ENCODE assay signal across 8 cellular contexts in the genomic region with DNA sequence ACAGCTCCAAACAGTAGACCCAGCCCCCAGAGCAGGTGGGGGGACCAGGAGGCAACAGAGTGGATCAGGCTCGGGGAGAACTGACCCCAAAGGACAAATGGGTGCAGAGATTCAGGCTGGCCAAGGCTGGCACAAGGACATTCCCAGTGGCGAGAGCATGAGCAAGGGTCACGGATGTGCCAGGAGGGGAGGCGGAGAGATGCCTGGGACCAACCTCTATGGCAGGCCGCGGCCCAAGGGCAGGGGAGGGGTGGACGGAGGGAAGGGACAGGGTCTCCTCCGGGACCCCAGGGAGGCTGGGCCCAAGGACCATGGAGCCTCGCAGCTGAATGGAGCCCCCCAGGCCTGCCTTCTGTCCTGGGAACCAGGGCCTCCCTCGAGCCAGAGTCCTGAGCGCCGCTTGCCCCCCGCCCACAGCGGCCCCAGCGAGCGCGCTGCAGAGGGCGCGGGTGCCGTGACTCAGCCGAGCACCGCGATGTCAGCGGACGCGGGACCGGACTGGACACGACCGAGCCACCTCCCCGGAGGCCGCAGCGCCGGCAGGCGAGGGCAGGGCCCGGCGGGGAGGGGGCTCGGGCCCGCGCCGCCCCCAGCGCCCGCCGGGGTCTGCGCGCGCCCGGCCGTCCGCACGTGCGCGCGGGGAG. TPM values are rescaled to one million over a fixed set of nuclear protein-coding genes. Genes with fewer than 3 reads are reported as not detected.
DNase-seq lines count a peak whose midpoint lies in the region; ATAC-seq and TF ChIP-seq lines count a peak whose summit lies in the region.

No MANE protein-coding gene starts in this region.

- H3K4me1 ChIP-seq in right atrium auricular region, result peaks cover 0 to 27% of the 10 kb centered on the region in 2 donors
- peaks cover 49% of the 10 kb centered on the region for H3K4me1 ChIP-seq in skeletal muscle satellite cell (ENCODE audit: control insufficient read depth, insufficient read depth, low read length)

- no peaks in the 10 kb centered on the region for H3K9me3 Mint-ChIP-seq in WTC11

- peak overlapping the region; percentile 49 to 63 for H3K4me3 ChIP-seq in right atrium auricular region
- H3K4me3 ChIP-seq in skeletal muscle satellite cell (ENCODE audit: low read length), result peak overlapping the region; percentile 71

- H3K9ac ChIP-seq in skeletal muscle satellite cell (ENCODE audit: low read depth, low read length), result peak overlapping the region; percentile 49

- TF ChIP-seq CTCF in WTC11 (IDR thresholded peaks at IDR 0.05), result no peak
- TF ChIP-seq CTCF in right atrium auricular region (IDR thresholded peaks at IDR 0.05), result no peak

- POLR2A ChIA-PET in WTC11 (lab: Charles Lee), result no interaction called here

- H3K27ac Mint-ChIP-seq in WTC11, result no peak overlapping the region

- CTCF ChIA-PET in WTC11 (lab: Charles Lee), result interaction anchor here (0.6 to 3.8 kb wide), 15 partner anchors 8 to 210 kb away, joined by 3 to 53 read pairs (median 4); a partner anchor contains a TSS

- H3K9me3 ChIP-seq in right atrium auricular region (no peaks in the 10 kb centered on the region), skeletal muscle satellite cell (replicated peaks; ENCODE audit: low read length) (no peaks in the 10 kb centered on the region)

- ATAC-seq in WTC11 (no peak; the same call in none of the 2 replicates), GM21526 (IDR thresholded peaks at IDR 0.05; ENCODE audit: low FRiP score, unreplicated experiment) (no peak)

- H3K27me3 ChIP-seq in right atrium auricular region (no peaks in the 10 kb centered on the region), skeletal muscle satellite cell (ENCODE audit: control insufficient read depth, insufficient read depth, low read length) (peaks cover 6% of the 10 kb centered on the region)

- H3K4me1 Mint-ChIP-seq in WTC11, result 0 out of 2 replicates have a peak, but pooled peaks cover 2% of the 10 kb centered on the region

- H3K36me3 Mint-ChIP-seq in WTC11, result no peaks in the 10 kb centered on the region

- H3K27ac ChIP-seq in right atrium auricular region, result peak overlapping the region; percentile 47 to 64

- H3K36me3 ChIP-seq in right atrium auricular region (no peaks in the 10 kb centered on the region), skeletal muscle satellite cell (ENCODE audit: insufficient read depth, low read length) (no peaks in the 10 kb centered on the region)

- peak overlapping the region; percentile 91 for H3K4me2 ChIP-seq in skeletal muscle satellite cell (ENCODE audit: low read length)

- H3K4me3 Mint-ChIP-seq in WTC11, result peak overlapping the region; percentile 69

- DNase-seq in DMS53 (lab: John Stamatoyannopoulos, UW), result peak; percentile 79
- DNase-seq in DMS53 treated with DMSO at 0.1 percent for 48 hours (lab: John Stamatoyannopoulos, UW; ENCODE audit: unreplicated experiment), result no peak
- peak; percentile 41 for DNase-seq in WTC11 (ENCODE audit: low spot score)
- no peak for DNase-seq in right atrium auricular region (ENCODE audit: low spot score)
- DNase-seq in stimulated activated CD4-positive, alpha-beta T cell treated with anti-CD3 and anti-CD28 coated beads, Interleukin-4, amount 100 ng/mL, for 1 hour, result no peak
- no peak for DNase-seq in NCI-H2081 (lab: John Stamatoyannopoulos, UW)

- peaks cover 17% of the 10 kb centered on the region for H3K27me3 Mint-ChIP-seq in WTC11 (ENCODE audit: low read depth)

TF ChIP-seq in WTC11, 78 proteins besides CTCF, POLR2A, EP300 and RAD21:
- TF ChIP-seq ZNF317 (CRISPR knock-in tag; IDR thresholded peaks at IDR 0.05; ENCODE audit: borderline replicate concordance, low read depth), result no peak
- TF ChIP-seq, protein P1, sequence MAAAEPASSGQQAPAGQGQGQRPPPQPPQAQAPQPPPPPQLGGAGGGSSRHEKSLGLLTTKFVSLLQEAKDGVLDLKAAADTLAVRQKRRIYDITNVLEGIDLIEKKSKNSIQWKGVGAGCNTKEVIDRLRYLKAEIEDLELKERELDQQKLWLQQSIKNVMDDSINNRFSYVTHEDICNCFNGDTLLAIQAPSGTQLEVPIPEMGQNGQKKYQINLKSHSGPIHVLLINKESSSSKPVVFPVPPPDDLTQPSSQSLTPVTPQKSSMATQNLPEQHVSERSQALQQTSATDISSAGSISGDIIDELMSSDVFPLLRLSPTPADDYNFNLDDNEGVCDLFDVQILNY (CRISPR knock-in tag; IDR thresholded peaks at IDR 0.05), result 0 out of 2 replicates have a peak, but pooled peaks have one; percentile 43

RNA-seq across cellular contexts. Expression of a gene that starts 0.5 kb away (rescaled TPM):
- total RNA-seq in WTC11 (2021), result 19.2 to 28.3 TPM (median 25.9 TPM) in 3 replicates
- total RNA-seq in right atrium auricular region, result 10 to 100 TPM; 28.3 to 28.5 TPM
- total RNA-seq in skeletal muscle satellite cell (2012; rRNA removed), result 12.7 and 20.3 TPM in 2 replicates

RNA-seq across cellular contexts. Expression of a gene that starts 4.4 kb away (rescaled TPM):
- not detected in 3 replicates for total RNA-seq in WTC11 (2021)
- total RNA-seq in right atrium auricular region, result under 1 TPM in 1 of 2 donors, not detected in 1; 0.28 TPM
- total RNA-seq in skeletal muscle satellite cell (2012; rRNA removed), result not detected in 2 replicates

RNA-seq across cellular contexts. Expression of a gene that starts 18.5 kb away (rescaled TPM):
- 64.3 to 68.8 TPM (median 64.5 TPM) in 3 replicates for total RNA-seq in WTC11 (2021)
- 10 to 100 TPM; 49.7 to 57.8 TPM for total RNA-seq in right atrium auricular region
- total RNA-seq in skeletal muscle satellite cell (2012; rRNA removed), result 22.1 and 22.5 TPM in 2 replicates

RNA-seq across cellular contexts. Expression of a gene that starts 26.4 kb away (rescaled TPM):
- total RNA-seq in WTC11 (2021), result 8.3 to 9.6 TPM (median 9.2 TPM) in 3 replicates
- under 1 TPM; 0.41 to 0.67 TPM for total RNA-seq in right atrium auricular region
- not detected in 2 replicates for total RNA-seq in skeletal muscle satellite cell (2012; rRNA removed)

RNA-seq across cellular contexts. Expression of a gene that starts 31.1 kb away (rescaled TPM):
- total RNA-seq in WTC11 (2021), result 0.31 to 0.41 TPM in 2 of 3 replicates, not detected in the other
- total RNA-seq in right atrium auricular region, result 10 to 100 TPM in 1 of 2 donors, 1 to 10 TPM in 1; 6.5 to 11.8 TPM
- total RNA-seq in skeletal muscle satellite cell (2012; rRNA removed), result 0.44 and 0.51 TPM in 2 replicates

Comparison
In these comparisons a context has a peak if more than half of its experiments do, and no peak if none do; other contexts are left out.
1. DNase-seq: peak in DMS53 (single experiment) and WTC11 (single experiment); none in DMS53 treated with DMSO at 0.1 percent for 48 hours (single experiment), right atrium auricular region (single experiment), stimulated activated CD4-positive, alpha-beta T cell treated with anti-CD3 and anti-CD28 coated beads, Interleukin-4, amount 100 ng/mL, for 1 hour (single experiment) and NCI-H2081 (0 of 2).